ENCODE assay signal across 8 cellular contexts in the genomic region with DNA sequence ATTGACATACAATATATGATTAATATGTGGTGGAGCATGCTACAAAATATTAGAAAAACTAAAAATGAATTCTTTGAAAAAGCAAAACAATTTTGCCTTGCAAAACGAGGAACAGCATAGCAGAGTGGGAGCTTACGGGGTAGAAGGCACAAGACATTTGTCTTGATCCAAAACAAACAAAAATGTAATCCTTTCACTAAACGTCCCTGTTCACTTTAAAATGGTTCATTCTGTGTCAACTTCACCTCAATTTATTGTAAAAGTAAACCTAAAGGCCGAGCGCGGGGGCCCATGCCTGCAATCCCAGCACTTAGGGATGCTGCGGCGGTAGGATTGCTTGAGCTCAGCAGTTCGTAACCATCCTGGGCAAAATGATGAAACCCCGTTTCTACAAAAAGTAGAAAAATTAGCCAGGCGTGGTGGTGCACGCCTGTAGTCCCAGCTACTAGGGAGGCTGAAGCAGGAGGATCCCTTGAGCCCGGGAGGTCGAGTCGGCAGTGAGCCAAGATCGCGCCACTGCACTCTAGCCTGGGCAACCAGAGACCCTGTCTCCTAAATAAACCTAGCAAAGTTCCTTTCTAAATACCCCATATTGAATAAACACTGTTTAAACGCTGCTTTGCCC. TPM values are rescaled to one million over a fixed set of nuclear protein-coding genes. Genes with fewer than 3 reads are reported as not detected.
DNase-seq lines count a peak whose midpoint lies in the region; ATAC-seq and TF ChIP-seq lines count a peak whose summit lies in the region.

No MANE protein-coding gene starts in this region.

- H3K9me3 Mint-ChIP-seq in activated naive CD4-positive, alpha-beta T cell treated with anti-CD3 and anti-CD28 coated beads for 36 hours: no peaks in the 10 kb centered on the region
- no peaks in the 10 kb centered on the region for H3K9me3 Mint-ChIP-seq in activated naive CD8-positive, alpha-beta T cell treated with anti-CD3 and anti-CD28 coated beads, Interleukin-2, amount 10 ng/mL, durations not matched to agents 7 days and 5 days

- no peaks in the 10 kb centered on the region for H3K27me3 Mint-ChIP-seq in activated naive CD4-positive, alpha-beta T cell treated with anti-CD3 and anti-CD28 coated beads for 36 hours (ENCODE audit: low read depth)
- peaks cover under 1% of the 10 kb centered on the region for H3K27me3 Mint-ChIP-seq in activated naive CD8-positive, alpha-beta T cell treated with anti-CD3 and anti-CD28 coated beads, Interleukin-2, amount 10 ng/mL, durations not matched to agents 7 days and 5 days

- intact Hi-C loops in activated naive CD4-positive, alpha-beta T cell treated with anti-CD3 and anti-CD28 coated beads for 36 hours (cut with micrococcal nuclease): loop anchor here (5.0 to 10.0 kb wide), 3 partner anchors 917 to 1948 kb away; a partner anchor contains a TSS
- intact Hi-C loops in lower lobe of right lung (cut with DNase I): no loop called here
- intact Hi-C loops in transverse colon (cut with DNase I; ENCODE audit: low total_unique reads): loop anchor here (10.0 kb wide), 1 partner anchor 124 kb away; no protein-coding TSS in a partner anchor

- POLR2A ChIA-PET in activated naive CD8-positive, alpha-beta T cell treated with anti-CD3 and anti-CD28 coated beads, Interleukin-2, amount 10 ng/mL, durations not matched to agents 7 days and 5 days (lab: Charles Lee): interaction anchor here (0.5 kb wide), 1 partner anchor 10 kb away, joined by 5 read pairs; no protein-coding TSS in a partner anchor

- H3K27me3 ChIP-seq in lower lobe of right lung (ENCODE audit: low read depth): no peaks in the 10 kb centered on the region
- no peaks in the 10 kb centered on the region for H3K27me3 ChIP-seq in transverse colon

- 57 to 79% methylated on average over 8 to 18 of the region's 18 CpGs for WGBS in transverse colon (ENCODE audit: low coverage in 1 of 2), 2 donors

- H3K27ac Mint-ChIP-seq in activated naive CD4-positive, alpha-beta T cell treated with anti-CD3 and anti-CD28 coated beads for 36 hours: peak overlapping the region; percentile 94
- H3K27ac Mint-ChIP-seq in activated naive CD8-positive, alpha-beta T cell treated with anti-CD3 and anti-CD28 coated beads, Interleukin-2, amount 10 ng/mL, durations not matched to agents 7 days and 5 days: peak overlapping the region; percentile 96

- DNase-seq in activated naive CD4-positive, alpha-beta T cell treated with anti-CD3 and anti-CD28 coated beads for 36 hours: no peak
- DNase-seq in activated naive CD4-positive, alpha-beta T cell (lab: John Stamatoyannopoulos, UW): no peak
- no peak for DNase-seq in activated naive CD8-positive, alpha-beta T cell treated with anti-CD3 and anti-CD28 coated beads, Interleukin-2, amount 10 ng/mL, durations not matched to agents 7 days and 5 days
- DNase-seq in lower lobe of right lung (no peak), transverse colon (no peak), caudate nucleus (lab: John Stamatoyannopoulos, UW) (no peak), epidermal melanocyte (ENCODE audit: insufficient read length, low spot score) (no peak)

- peaks cover 10% of the 10 kb centered on the region for H3K36me3 Mint-ChIP-seq in activated naive CD4-positive, alpha-beta T cell treated with anti-CD3 and anti-CD28 coated beads for 36 hours (ENCODE audit: low read depth)
- peaks cover 20% of the 10 kb centered on the region for H3K36me3 Mint-ChIP-seq in activated naive CD8-positive, alpha-beta T cell treated with anti-CD3 and anti-CD28 coated beads, Interleukin-2, amount 10 ng/mL, durations not matched to agents 7 days and 5 days

- H3K27ac ChIP-seq in lower lobe of right lung (peak overlapping the region; percentile 100), transverse colon (peak overlapping the region; percentile 99 to 100 (median 100)), caudate nucleus (ENCODE audit: low read depth, low read length) (no peak overlapping the region)

- TF ChIP-seq CTCF in lower lobe of right lung (IDR thresholded peaks at IDR 0.05) (no peak), transverse colon (IDR thresholded peaks at IDR 0.05) (no peak)

- H3K36me3 ChIP-seq in lower lobe of right lung (no peaks in the 10 kb centered on the region), transverse colon (no peaks in the 10 kb centered on the region)

- TF ChIP-seq POLR2A in transverse colon (IDR thresholded peaks at IDR 0.05): no peak

- H3K9me3 ChIP-seq in lower lobe of right lung (no peaks in the 10 kb centered on the region), transverse colon (no peaks in the 10 kb centered on the region)

- CTCF ChIA-PET in activated naive CD4-positive, alpha-beta T cell treated with anti-CD3 and anti-CD28 coated beads for 36 hours (lab: Charles Lee): interaction anchor here (0.8 to 1.3 kb wide), 3 partner anchors 8 to 132 kb away, joined by 3 read pairs; no protein-coding TSS in a partner anchor

- H3K4me1 ChIP-seq in lower lobe of right lung (peaks cover 31% of the 10 kb centered on the region), transverse colon (peaks cover 27 to 63% (median 55%) of the 10 kb centered on the region in 4 donors)

- no peak for ATAC-seq in activated naive CD8-positive, alpha-beta T cell treated with anti-CD3 and anti-CD28 coated beads, Interleukin-2, amount 10 ng/mL, durations not matched to agents 7 days and 5 days (ENCODE audit: low read depth)
- ATAC-seq in lower lobe of right lung (no peak), HG03442 (IDR thresholded peaks at IDR 0.05; ENCODE audit: unreplicated experiment) (no peak)

- H3K4me1 Mint-ChIP-seq in activated naive CD4-positive, alpha-beta T cell treated with anti-CD3 and anti-CD28 coated beads for 36 hours (ENCODE audit: low read depth): peaks cover 29% of the 10 kb centered on the region
- peaks cover 22% of the 10 kb centered on the region for H3K4me1 Mint-ChIP-seq in activated naive CD8-positive, alpha-beta T cell treated with anti-CD3 and anti-CD28 coated beads, Interleukin-2, amount 10 ng/mL, durations not matched to agents 7 days and 5 days

- no peak for TF ChIP-seq EP300 in transverse colon (IDR thresholded peaks at IDR 0.05; ENCODE audit: low read depth)

- H3K4me3 Mint-ChIP-seq in activated naive CD4-positive, alpha-beta T cell treated with anti-CD3 and anti-CD28 coated beads for 36 hours: peak overlapping the region; percentile 92
- H3K4me3 Mint-ChIP-seq in activated naive CD8-positive, alpha-beta T cell treated with anti-CD3 and anti-CD28 coated beads, Interleukin-2, amount 10 ng/mL, durations not matched to agents 7 days and 5 days: peak overlapping the region; percentile 95

- in situ Hi-C loops in transverse colon (cut with MboI; ENCODE audit: low pct_ligation_motif_present in 1 of 4, low pct_unique_long_range_greater_than_20kb in 1 of 4, low sequenced_read_pairs in 3 of 4): loop anchor here in 3 of 4 donors (10.0 kb wide), 1 partner anchor 64 kb away; a partner anchor contains a TSS

- peak overlapping the region; percentile 71 for H3K4me3 ChIP-seq in lower lobe of right lung
- H3K4me3 ChIP-seq in transverse colon: peak overlapping the region in 3 of 4 donors; percentile 74 to 84 (median 77)

RNA-seq across cellular contexts. Expression of a gene that starts 2.0 kb away (rescaled TPM):
- total RNA-seq in activated naive CD4-positive, alpha-beta T cell treated with anti-CD3 and anti-CD28 coated beads for 36 hours: 10 to 100 TPM; 19.3 to 24.3 TPM
- 10 to 100 TPM; 14.5 to 17.6 TPM for total RNA-seq in activated naive CD8-positive, alpha-beta T cell treated with anti-CD3 and anti-CD28 coated beads, Interleukin-2, amount 10 ng/mL, durations not matched to agents 7 days and 5 days
- 9.5 TPM for total RNA-seq in lower lobe of right lung
- total RNA-seq in transverse colon: 10 to 100 TPM; 11.3 to 22.4 (median 15.5) TPM
